Comparison of ENCODE assay signal across 18 cellular contexts in genomic region chr14:102733326-102733725, GRCh38. TPM values are rescaled to one million over a fixed set of nuclear protein-coding genes. Genes with fewer than 3 reads are reported as not detected.
DNase-seq lines count a peak whose midpoint lies in the region; ATAC-seq, FAIRE-seq and TF ChIP-seq lines count a peak whose summit lies in the region.
"Had no signal": no experiment of that assay in that cellular context is flagged by ENCODE, and none has a peak within 500 bp of the region (broad histone marks: within the 10 kb centered on the region; RNA-seq: fewer than 3 reads in every experiment).

No MANE protein-coding gene starts in this region.

- no peak for TF ChIP-seq EP300 in tibial nerve (IDR thresholded peaks at IDR 0.05)

- H3K27me3 Mint-ChIP-seq in activated T-cell treated with anti-CD3 and anti-CD28 coated beads, Interleukin-2, amount 50 U/mL, for 72 hours (ENCODE audit: low read depth) = no peaks in the 10 kb centered on the region
- no peaks in the 10 kb centered on the region for H3K27me3 Mint-ChIP-seq in astrocyte (ENCODE audit: low read depth, unreplicated experiment)
- no peaks in the 10 kb centered on the region for H3K27me3 Mint-ChIP-seq in osteocyte (ENCODE audit: unreplicated experiment)
- no peaks in the 10 kb centered on the region for H3K27me3 Mint-ChIP-seq in activated CD8-positive, alpha-beta memory T cell treated with anti-CD3 and anti-CD28 coated beads, Interleukin-2, amount 10 ng/mL, durations not matched to agents 7 days and 5 days
- no peaks in the 10 kb centered on the region for H3K27me3 Mint-ChIP-seq in activated CD4-positive, alpha-beta T cell treated with anti-CD3 and anti-CD28 coated beads for 36 hours

- CTCF ChIA-PET in activated CD8-positive, alpha-beta memory T cell treated with anti-CD3 and anti-CD28 coated beads, Interleukin-2, amount 10 ng/mL, durations not matched to agents 7 days and 5 days (lab: Charles Lee) = no interaction called here
- CTCF ChIA-PET in activated CD4-positive, alpha-beta T cell treated with anti-CD3 and anti-CD28 coated beads for 36 hours (lab: Charles Lee) = interaction anchor here (0.5 to 1.0 kb wide), 3 partner anchors 21 to 339 kb away, joined by 3 read pairs; no protein-coding TSS in a partner anchor

- H3K36me3 Mint-ChIP-seq in activated T-cell treated with anti-CD3 and anti-CD28 coated beads, Interleukin-2, amount 50 U/mL, for 72 hours (ENCODE audit: insufficient read depth in 2 of 2) = no peaks in the 10 kb centered on the region
- H3K36me3 Mint-ChIP-seq in astrocyte (ENCODE audit: low read depth, unreplicated experiment) (peaks cover 21% of the 10 kb centered on the region), osteocyte (ENCODE audit: unreplicated experiment) (peaks cover 19% of the 10 kb centered on the region)
- no peaks in the 10 kb centered on the region for H3K36me3 Mint-ChIP-seq in activated CD8-positive, alpha-beta memory T cell treated with anti-CD3 and anti-CD28 coated beads, Interleukin-2, amount 10 ng/mL, durations not matched to agents 7 days and 5 days
- no peaks in the 10 kb centered on the region for H3K36me3 Mint-ChIP-seq in activated CD4-positive, alpha-beta T cell treated with anti-CD3 and anti-CD28 coated beads for 36 hours (ENCODE audit: low read depth)

- TF ChIP-seq POLR2A in tibial nerve (IDR thresholded peaks at IDR 0.05) = no peak

- H3K4me1 ChIP-seq in astrocyte (ENCODE audit: insufficient read depth, low read length) = no peaks in the 10 kb centered on the region
- no peaks in the 10 kb centered on the region for H3K4me1 ChIP-seq in tibial nerve

- H3K4me2 ChIP-seq in astrocyte (ENCODE audit: low read length) = no peak overlapping the region
- H3K4me2 ChIP-seq: BLaER1 treated with 17β-estradiol and CSF1 and Interleukin-3, amounts not matched to agents 10 nM and 100 nM had no signal

- no peak overlapping the region for H3K9ac ChIP-seq in astrocyte (ENCODE audit: low read length)
- H3K9ac ChIP-seq: BLaER1 treated with 17β-estradiol and CSF1 and Interleukin-3, amounts not matched to agents 10 nM and 100 nM had no signal

- no peak for FAIRE-seq in astrocyte (lab: Jason Lieb, UNC)
- FAIRE-seq: GM12878 had no signal

- no peak for TF ChIP-seq CTCF in astrocyte (IDR thresholded peaks at IDR 0.05; ENCODE audit: insufficient read depth, low read depth, low read length)
- no peak for TF ChIP-seq CTCF in osteocyte (IDR thresholded peaks at IDR 0.05)
- no peak for TF ChIP-seq CTCF in tibial nerve (IDR thresholded peaks at IDR 0.05)

- H3K9me3 ChIP-seq in astrocyte (ENCODE audit: insufficient read depth, low read depth, low read length) (no peaks in the 10 kb centered on the region), tibial nerve (no peaks in the 10 kb centered on the region)
- H3K9me3 ChIP-seq: BLaER1 treated with 17β-estradiol and CSF1 and Interleukin-3, amounts not matched to agents 10 nM and 100 nM; MG63 had no signal

- DNase-seq in activated T-cell treated with anti-CD3 and anti-CD28 coated beads, Interleukin-2, amount 50 U/mL, for 1 hour = peak; percentile 14
- DNase-seq in activated T-cell treated with anti-CD3 and anti-CD28 coated beads, Interleukin-2, amount 50 U/mL, for 72 hours = no peak
- DNase-seq in astrocyte (ENCODE audit: low read depth) (no peak), islet precursor cell (peak; percentile 29), osteocyte (ENCODE audit: extremely low spot score, unreplicated experiment) (peak; percentile 79), tibial nerve (ENCODE audit: low spot score in 2 of 2) (no peak)
- no peak for DNase-seq in activated CD8-positive, alpha-beta memory T cell treated with anti-CD3 and anti-CD28 coated beads, Interleukin-2, amount 10 ng/mL, durations not matched to agents 7 days and 5 days
- DNase-seq in activated CD4-positive, alpha-beta T cell treated with anti-CD3 and anti-CD28 coated beads for 36 hours = no peak
- DNase-seq: 8988T, DMS 273 treated with DMSO at 0.1 percent for 48 hours, GDM1, GOT3, MG63, NCI-H1092 treated with DMSO at 0.1 percent for 48 hours, NCI-H2081 treated with DMSO at 0.1 percent for 48 hours, NCI-H510A treated with DMSO at 0.1 percent for 48 hours had no signal

- peaks cover 19% of the 10 kb centered on the region for H4K20me1 ChIP-seq in astrocyte (ENCODE audit: insufficient read depth, low read length)

- WGBS in tibial nerve, 2 donors = 87% methylated on average over 11 of the region's 11 CpGs

- H3K27me3 ChIP-seq in astrocyte (ENCODE audit: insufficient read depth, low read length) = no peaks in the 10 kb centered on the region
- H3K27me3 ChIP-seq in tibial nerve = no peaks in the 10 kb centered on the region
- H3K27me3 ChIP-seq: BLaER1 treated with 17β-estradiol and CSF1 and Interleukin-3, amounts not matched to agents 10 nM and 100 nM; MG63 had no signal

- ATAC-seq in activated T-cell treated with anti-CD3 and anti-CD28 coated beads, Interleukin-2, amount 50 U/mL, for 72 hours (replicated peaks in 1 of 2) = no peak
- ATAC-seq in activated CD8-positive, alpha-beta memory T cell treated with anti-CD3 and anti-CD28 coated beads, Interleukin-2, amount 10 ng/mL, durations not matched to agents 7 days and 5 days = no peak
- no peak for ATAC-seq in activated CD4-positive, alpha-beta T cell treated with anti-CD3 and anti-CD28 coated beads for 36 hours
- ATAC-seq: GM12878 had no signal

- H3K9me3 Mint-ChIP-seq in activated T-cell treated with anti-CD3 and anti-CD28 coated beads, Interleukin-2, amount 50 U/mL, for 72 hours = no peaks in the 10 kb centered on the region
- H3K9me3 Mint-ChIP-seq in astrocyte (ENCODE audit: unreplicated experiment) (no peaks in the 10 kb centered on the region), osteocyte (ENCODE audit: unreplicated experiment) (no peaks in the 10 kb centered on the region)
- no peaks in the 10 kb centered on the region for H3K9me3 Mint-ChIP-seq in activated CD8-positive, alpha-beta memory T cell treated with anti-CD3 and anti-CD28 coated beads, Interleukin-2, amount 10 ng/mL, durations not matched to agents 7 days and 5 days (ENCODE audit: low read depth)
- no peaks in the 10 kb centered on the region for H3K9me3 Mint-ChIP-seq in activated CD4-positive, alpha-beta T cell treated with anti-CD3 and anti-CD28 coated beads for 36 hours (ENCODE audit: low read depth)

- POLR2A ChIA-PET in activated CD4-positive, alpha-beta T cell treated with anti-CD3 and anti-CD28 coated beads for 36 hours (lab: Charles Lee) = no interaction called here

- H3K4me3 Mint-ChIP-seq in activated T-cell treated with anti-CD3 and anti-CD28 coated beads, Interleukin-2, amount 50 U/mL, for 72 hours = no peak overlapping the region
- H3K4me3 Mint-ChIP-seq in astrocyte (ENCODE audit: unreplicated experiment) (no peak overlapping the region), osteocyte (ENCODE audit: unreplicated experiment) (no peak overlapping the region)
- no peak overlapping the region for H3K4me3 Mint-ChIP-seq in activated CD8-positive, alpha-beta memory T cell treated with anti-CD3 and anti-CD28 coated beads, Interleukin-2, amount 10 ng/mL, durations not matched to agents 7 days and 5 days
- H3K4me3 Mint-ChIP-seq in activated CD4-positive, alpha-beta T cell treated with anti-CD3 and anti-CD28 coated beads for 36 hours = no peak overlapping the region

- intact Hi-C loops in activated CD4-positive, alpha-beta T cell treated with anti-CD3 and anti-CD28 coated beads for 36 hours (cut with DNase I, micrococcal nuclease) = no loop called here

- H3K27ac ChIP-seq in astrocyte (ENCODE audit: low read depth, low read length) (no peak overlapping the region), tibial nerve (no peak overlapping the region)
- H3K27ac ChIP-seq: BLaER1 treated with 17β-estradiol and CSF1 and Interleukin-3, amounts not matched to agents 10 nM and 100 nM had no signal

- no peak overlapping the region for H3K27ac Mint-ChIP-seq in activated T-cell treated with anti-CD3 and anti-CD28 coated beads, Interleukin-2, amount 50 U/mL, for 72 hours
- H3K27ac Mint-ChIP-seq in astrocyte (ENCODE audit: unreplicated experiment) = peak overlapping the region; percentile 26
- no peak overlapping the region for H3K27ac Mint-ChIP-seq in osteocyte (ENCODE audit: unreplicated experiment)
- no peak overlapping the region for H3K27ac Mint-ChIP-seq in activated CD8-positive, alpha-beta memory T cell treated with anti-CD3 and anti-CD28 coated beads, Interleukin-2, amount 10 ng/mL, durations not matched to agents 7 days and 5 days
- H3K27ac Mint-ChIP-seq in activated CD4-positive, alpha-beta T cell treated with anti-CD3 and anti-CD28 coated beads for 36 hours = no peak overlapping the region

- H3K4me1 Mint-ChIP-seq in activated T-cell treated with anti-CD3 and anti-CD28 coated beads, Interleukin-2, amount 50 U/mL, for 72 hours (ENCODE audit: low read depth) = no peaks in the 10 kb centered on the region
- H3K4me1 Mint-ChIP-seq in astrocyte (ENCODE audit: low read depth, unreplicated experiment) (no peaks in the 10 kb centered on the region), osteocyte (ENCODE audit: unreplicated experiment) (no peaks in the 10 kb centered on the region)
- H3K4me1 Mint-ChIP-seq in activated CD8-positive, alpha-beta memory T cell treated with anti-CD3 and anti-CD28 coated beads, Interleukin-2, amount 10 ng/mL, durations not matched to agents 7 days and 5 days = no peaks in the 10 kb centered on the region
- H3K4me1 Mint-ChIP-seq in activated CD4-positive, alpha-beta T cell treated with anti-CD3 and anti-CD28 coated beads for 36 hours = no peaks in the 10 kb centered on the region

- H3K36me3 ChIP-seq in astrocyte (ENCODE audit: insufficient read depth, low read length) (peaks cover 2% of the 10 kb centered on the region), tibial nerve (peaks cover 0 to 56% (median 0%) of the 10 kb centered on the region in 3 donors)
- H3K36me3 ChIP-seq: MG63 had no signal

- H3K4me3 ChIP-seq in astrocyte (ENCODE audit: insufficient read depth, low read depth, low read length) (no peak overlapping the region), tibial nerve (no peak overlapping the region)
- H3K4me3 ChIP-seq: BLaER1 treated with 17β-estradiol and CSF1 and Interleukin-3, amounts not matched to agents 10 nM and 100 nM; GM12878; MG63 had no signal

- no peak overlapping the region for H2AFZ ChIP-seq in astrocyte (ENCODE audit: low read depth, low read length)

- no peaks in the 10 kb centered on the region for H3K79me2 ChIP-seq in astrocyte (ENCODE audit: insufficient read depth, low read length)

RNA-seq across cellular contexts. Expression of gene TRAF3, which starts 43.9 kb away (rescaled TPM):
- total RNA-seq in activated T-cell treated with anti-CD3 and anti-CD28 coated beads, Interleukin-2, amount 50 U/mL, for 72 hours = 100 to 1,000 TPM; 123 to 137 TPM
- 25.3 and 25.9 TPM in 2 replicates for total RNA-seq in astrocyte
- 15.9 and 18.8 TPM in 2 replicates for total RNA-seq in osteocyte
- 10 to 100 TPM in 2 of 4 donors, 1 to 10 TPM in 2; 4.8 to 20.7 (median 13.4) TPM for total RNA-seq in tibial nerve
- 10 to 100 TPM; 49.5 to 78.1 TPM for total RNA-seq in activated CD8-positive, alpha-beta memory T cell treated with anti-CD3 and anti-CD28 coated beads, Interleukin-2, amount 10 ng/mL, durations not matched to agents 7 days and 5 days
- 10 to 100 TPM; 66.4 to 83.7 TPM for total RNA-seq in activated CD4-positive, alpha-beta T cell treated with anti-CD3 and anti-CD28 coated beads for 36 hours

Comparison
In these comparisons a context has a peak if more than half of its experiments do, and no peak if none do; other contexts are left out.
1. DNase-seq: peak in activated T-cell treated with anti-CD3 and anti-CD28 coated beads, Interleukin-2, amount 50 U/mL, for 1 hour (single experiment), islet precursor cell (single experiment) and osteocyte (single experiment); none in activated T-cell treated with anti-CD3 and anti-CD28 coated beads, Interleukin-2, amount 50 U/mL, for 72 hours (0 of 2), astrocyte (single experiment), tibial nerve (0 of 2), activated CD8-positive, alpha-beta memory T cell treated with anti-CD3 and anti-CD28 coated beads, Interleukin-2, amount 10 ng/mL, durations not matched to agents 7 days and 5 days (single experiment) and activated CD4-positive, alpha-beta T cell treated with anti-CD3 and anti-CD28 coated beads for 36 hours (single experiment).